In the genomic region with DNA sequence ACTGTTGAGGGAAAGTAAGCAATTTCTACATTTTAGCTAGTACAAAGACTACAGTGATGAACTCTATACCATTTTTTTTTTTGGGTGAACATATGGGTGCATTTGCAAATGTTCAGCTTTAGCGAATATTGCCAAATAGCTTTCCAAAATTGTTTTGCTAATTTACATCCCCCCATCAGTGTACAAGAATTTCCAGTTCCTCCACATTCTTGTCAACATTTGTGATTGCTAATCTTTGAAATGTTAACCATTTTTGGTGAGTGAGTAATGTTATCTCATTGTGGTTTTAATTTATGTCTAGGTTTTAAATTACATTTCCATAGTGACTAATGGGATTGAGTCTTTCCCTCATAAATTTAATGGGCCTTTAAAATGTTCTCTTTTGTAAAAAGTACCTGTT, we compare ENCODE assay signal across 16 cellular contexts. TPM values are rescaled to one million over a fixed set of nuclear protein-coding genes. Genes with fewer than 3 reads are reported as not detected.
DNase-seq lines count a peak whose midpoint lies in the region; ATAC-seq and TF ChIP-seq lines count a peak whose summit lies in the region.
"Had no signal": no experiment of that assay in that cellular context is flagged by ENCODE, and none has a peak within 500 bp of the region (broad histone marks: within the 10 kb centered on the region; RNA-seq: fewer than 3 reads in every experiment).

No MANE protein-coding gene starts in this region.

- CTCF ChIA-PET in SK-N-SH (lab: Yijun Ruan, JAX), result interaction anchor here (0.6 to 1.2 kb wide), 3 partner anchors 105 to 214 kb away, joined by 3 read pairs; no protein-coding TSS in a partner anchor

- WGBS in SK-N-SH (ENCODE audit: low lambda C conversion rate), result 78% methylated on average over 1 of the region's 1 CpG
- 34 to 56% methylated on average over 1 of the region's 1 CpG for WGBS in lower leg skin, 2 donors

- H3K9me2 ChIP-seq in SK-N-SH, result no peaks in the 10 kb centered on the region

- H3K4me1 ChIP-seq in SK-N-SH (ENCODE audit: control insufficient read depth in 1 of 2, insufficient read depth in 2 of 2, low read depth in 1 of 2, low read length in 1 of 2), result no peaks in the 10 kb centered on the region
- H3K4me1 ChIP-seq: A549, Peyer's patch, tibial artery had no signal

- TF ChIP-seq CTCF in SK-N-SH (IDR thresholded peaks at IDR 0.05), result no peak
- TF ChIP-seq CTCF in fibroblast of pulmonary artery (IDR thresholded peaks at IDR 0.05; ENCODE audit: low read length, missing control alignments), result no peak
- TF ChIP-seq CTCF in lower leg skin (IDR thresholded peaks at IDR 0.05), result no peak

- H3K9ac ChIP-seq in SK-N-SH, result no peak overlapping the region

- intact Hi-C loops in sciatic nerve (cut with DNase I) (no loop called here), lower leg skin (cut with DNase I; ENCODE audit: low total_unique reads) (no loop called here)

- H4K20me1 ChIP-seq in SK-N-SH (ENCODE audit: insufficient read depth), result no peaks in the 10 kb centered on the region

- peak; percentile 77 for DNase-seq in A172 (ENCODE audit: low spot score)
- DNase-seq in HCEC 1CT, result peak; percentile 87
- DNase-seq in SK-N-SH, result no peak
- DNase-seq in fibroblast of pulmonary artery (ENCODE audit: low read depth), result peak; percentile 49
- DNase-seq in sciatic nerve (ENCODE audit: low spot score), result no peak
- DNase-seq in lower leg skin (ENCODE audit: low spot score in 2 of 2), result no peak
- DNase-seq in activated CD4-positive, CD25-positive, alpha-beta regulatory T cell (lab: John Stamatoyannopoulos, UW), result no peak
- no peak for DNase-seq in stimulated activated CD4-positive, alpha-beta T cell treated with anti-CD3 and anti-CD28 coated beads, Interleukin-4, amount 100 ng/mL, for 4 hours
- DNase-seq: activated CD4-positive, alpha-beta T cell treated with anti-CD3 and anti-CD28 coated beads, Interleukin-2, amount 50 U/mL, for 48 hours; NCI-H1105 treated with DMSO at 0.1 percent for 48 hours; nucleus accumbens; Peyer's patch; tibial artery had no signal

- no peak for TF ChIP-seq RAD21 in SK-N-SH (IDR thresholded peaks at IDR 0.05; ENCODE audit: low read length)

- H3F3A ChIP-seq in SK-N-SH (replicated peaks; ENCODE audit: insufficient read depth), result no peaks in the 10 kb centered on the region

- no peaks in the 10 kb centered on the region for H3K79me2 ChIP-seq in SK-N-SH (ENCODE audit: insufficient read depth)

- TF ChIP-seq EP300 in SK-N-SH (IDR thresholded peaks at IDR 0.05; ENCODE audit: borderline replicate concordance in 1 of 2, low read depth in 1 of 2, low read length in 1 of 2), result no peak

- POLR2A ChIA-PET in SK-N-SH (lab: Yijun Ruan, JAX), result no interaction called here

- H3K4me3 ChIP-seq in SK-N-SH (ENCODE audit: low read depth in 2 of 2, low read length in 1 of 2) (no peak overlapping the region), fibroblast of pulmonary artery (replicated peaks; ENCODE audit: low read depth, low read length) (no peak overlapping the region), lower leg skin (ENCODE audit: low read depth, poor library complexity, severe bottlenecking) (no peak overlapping the region)
- H3K4me3 ChIP-seq: A549, cardiac muscle cell, Peyer's patch, tibial artery had no signal

- no peaks in the 10 kb centered on the region for H3K27me3 ChIP-seq in SK-N-SH (ENCODE audit: insufficient read depth)
- H3K27me3 ChIP-seq: Peyer's patch, tibial artery had no signal

- no peak overlapping the region for H3K4me2 ChIP-seq in SK-N-SH
- H3K4me2 ChIP-seq: A549 had no signal

- TF ChIP-seq POLR2A in lower leg skin (IDR thresholded peaks at IDR 0.05), result no peak

- ATAC-seq in sciatic nerve, result no peak
- ATAC-seq: A549 had no signal

- no peak overlapping the region for H2AFZ ChIP-seq in SK-N-SH (ENCODE audit: low read depth)

- H3K27ac ChIP-seq in SK-N-SH (ENCODE audit: low read depth in 2 of 2, low read length in 1 of 2), result no peak overlapping the region
- H3K27ac ChIP-seq: A549, cardiac muscle cell, Peyer's patch, tibial artery had no signal

- no peaks in the 10 kb centered on the region; the same call in 1 of the 2 replicates for H3K9me3 ChIP-seq in SK-N-SH
- H3K9me3 ChIP-seq: A549, Peyer's patch, tibial artery had no signal

- H3K36me3 ChIP-seq in SK-N-SH (replicated peaks in 1 of 2; ENCODE audit: control insufficient read depth in 1 of 2, insufficient read depth in 2 of 2, low read length in 1 of 2), result no peaks in the 10 kb centered on the region
- H3K36me3 ChIP-seq: cardiac muscle cell, Peyer's patch, tibial artery had no signal

TF ChIP-seq in SK-N-SH, 30 proteins besides CTCF, POLR2A, EP300 and RAD21:
- TF ChIP-seq, protein P1, sequence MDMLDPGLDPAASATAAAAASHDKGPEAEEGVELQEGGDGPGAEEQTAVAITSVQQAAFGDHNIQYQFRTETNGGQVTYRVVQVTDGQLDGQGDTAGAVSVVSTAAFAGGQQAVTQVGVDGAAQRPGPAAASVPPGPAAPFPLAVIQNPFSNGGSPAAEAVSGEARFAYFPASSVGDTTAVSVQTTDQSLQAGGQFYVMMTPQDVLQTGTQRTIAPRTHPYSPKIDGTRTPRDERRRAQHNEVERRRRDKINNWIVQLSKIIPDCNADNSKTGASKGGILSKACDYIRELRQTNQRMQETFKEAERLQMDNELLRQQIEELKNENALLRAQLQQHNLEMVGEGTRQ (IDR thresholded peaks at IDR 0.05; ENCODE audit: borderline replicate concordance, low read depth, low read length), result no peak
- TF ChIP-seq EZH2phosphoT487 (IDR thresholded peaks at IDR 0.05; ENCODE audit: borderline replicate concordance, low read depth), result no peak
- 0 out of 2 replicates have a peak, but pooled peaks have one; percentile 16 for TF ChIP-seq JUND (IDR thresholded peaks at IDR 0.05)
- TF ChIP-seq, protein P2, sequence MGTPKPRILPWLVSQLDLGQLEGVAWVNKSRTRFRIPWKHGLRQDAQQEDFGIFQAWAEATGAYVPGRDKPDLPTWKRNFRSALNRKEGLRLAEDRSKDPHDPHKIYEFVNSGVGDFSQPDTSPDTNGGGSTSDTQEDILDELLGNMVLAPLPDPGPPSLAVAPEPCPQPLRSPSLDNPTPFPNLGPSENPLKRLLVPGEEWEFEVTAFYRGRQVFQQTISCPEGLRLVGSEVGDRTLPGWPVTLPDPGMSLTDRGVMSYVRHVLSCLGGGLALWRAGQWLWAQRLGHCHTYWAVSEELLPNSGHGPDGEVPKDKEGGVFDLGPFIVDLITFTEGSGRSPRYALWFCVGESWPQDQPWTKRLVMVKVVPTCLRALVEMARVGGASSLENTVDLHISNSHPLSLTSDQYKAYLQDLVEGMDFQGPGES (IDR thresholded peaks at IDR 0.05; ENCODE audit: low read depth, low read length), result no peak
- no peak for TF ChIP-seq SIN3A (IDR thresholded peaks at IDR 0.05; ENCODE audit: borderline replicate concordance, low read depth, low read length)
- no peak for TF ChIP-seq POLR2AphosphoS5 (IDR thresholded peaks at IDR 0.05; ENCODE audit: low read depth, low read length)
- peak; percentile 24; the same call in 1 of the 2 replicates for TF ChIP-seq TCF12 (IDR thresholded peaks at IDR 0.05)
- no peak for TF ChIP-seq ELF1 (IDR thresholded peaks at IDR 0.05)
- TF ChIP-seq TEAD4 (IDR thresholded peaks at IDR 0.05; ENCODE audit: borderline replicate concordance, insufficient read depth), result no peak
- TF ChIP-seq GATA2 (CRISPR knock-in tag; IDR thresholded peaks at IDR 0.05), result no peak
- TF ChIP-seq FOSL2 (IDR thresholded peaks at IDR 0.05; ENCODE audit: borderline replicate concordance, low read depth), result peak; percentile 24; the same call in 1 of the 2 replicates
- no peak for TF ChIP-seq RXRA (IDR thresholded peaks at IDR 0.05; ENCODE audit: borderline replicate concordance, low read depth)
- TF ChIP-seq, protein P3, sequence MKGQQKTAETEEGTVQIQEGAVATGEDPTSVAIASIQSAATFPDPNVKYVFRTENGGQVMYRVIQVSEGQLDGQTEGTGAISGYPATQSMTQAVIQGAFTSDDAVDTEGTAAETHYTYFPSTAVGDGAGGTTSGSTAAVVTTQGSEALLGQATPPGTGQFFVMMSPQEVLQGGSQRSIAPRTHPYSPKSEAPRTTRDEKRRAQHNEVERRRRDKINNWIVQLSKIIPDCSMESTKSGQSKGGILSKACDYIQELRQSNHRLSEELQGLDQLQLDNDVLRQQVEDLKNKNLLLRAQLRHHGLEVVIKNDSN (IDR thresholded peaks at IDR 0.05; ENCODE audit: borderline replicate concordance, low read depth), result no peak
- no peak for TF ChIP-seq SMC3 (IDR thresholded peaks at IDR 0.05; ENCODE audit: low read depth, low read length)

RNA-seq across cellular contexts. Expression of a gene that starts 16.4 kb away (rescaled TPM):
- 11.4 and 13.1 TPM in 2 replicates for total RNA-seq in A172 (2014; rRNA removed; shearing (Covaris generic))
- 55.5 and 63.0 TPM in 2 replicates for polyA plus RNA-seq in SK-N-SH (2012; rRNA removed)
- polyA plus RNA-seq in SK-N-SH (2012; cell fraction: cytosol; rRNA removed), result 63.9 and 65.4 TPM in 2 replicates
- polyA plus RNA-seq in SK-N-SH (2012; cell fraction: nucleus; rRNA removed), result 23.3 and 32.4 TPM in 2 replicates
- 41.7 TPM for total RNA-seq in sciatic nerve
- total RNA-seq in lower leg skin, result 10 to 100 TPM in 1 of 4 donors, 1 to 10 TPM in 3; 5.7 to 12.8 (median 7.8) TPM

RNA-seq across cellular contexts. Expression of a gene that starts 28.9 kb away (rescaled TPM):
- not detected in 2 replicates for total RNA-seq in A172 (2014; rRNA removed; shearing (Covaris generic))
- polyA plus RNA-seq in SK-N-SH (2012; rRNA removed), result 0.02 TPM in 2 replicates
- polyA plus RNA-seq in SK-N-SH (2012; cell fraction: cytosol; rRNA removed), result 0.01 TPM in 2 replicates
- polyA plus RNA-seq in SK-N-SH (2012; cell fraction: nucleus; rRNA removed), result 0.02 and 0.08 TPM in 2 replicates
- total RNA-seq in sciatic nerve, result 21.0 TPM
- 1 to 10 TPM; 1.3 to 3.0 (median 2.2) TPM for total RNA-seq in lower leg skin
- total RNA-seq: cardiac muscle cell, NCI-H460 had no signal
- polyA plus RNA-seq: cardiac muscle cell had no signal

Comparison
In these comparisons a context has a peak if more than half of its experiments do, and no peak if none do; other contexts are left out.
1. DNase-seq: peak in A172 (single experiment), HCEC 1CT (single experiment) and fibroblast of pulmonary artery (single experiment); none in SK-N-SH (single experiment), sciatic nerve (single experiment), lower leg skin (0 of 2), activated CD4-positive, CD25-positive, alpha-beta regulatory T cell (0 of 4) and stimulated activated CD4-positive, alpha-beta T cell treated with anti-CD3 and anti-CD28 coated beads, Interleukin-4, amount 100 ng/mL, for 4 hours (0 of 2).